8 cellular contexts compared by ENCODE assay signal in the genomic region with DNA sequence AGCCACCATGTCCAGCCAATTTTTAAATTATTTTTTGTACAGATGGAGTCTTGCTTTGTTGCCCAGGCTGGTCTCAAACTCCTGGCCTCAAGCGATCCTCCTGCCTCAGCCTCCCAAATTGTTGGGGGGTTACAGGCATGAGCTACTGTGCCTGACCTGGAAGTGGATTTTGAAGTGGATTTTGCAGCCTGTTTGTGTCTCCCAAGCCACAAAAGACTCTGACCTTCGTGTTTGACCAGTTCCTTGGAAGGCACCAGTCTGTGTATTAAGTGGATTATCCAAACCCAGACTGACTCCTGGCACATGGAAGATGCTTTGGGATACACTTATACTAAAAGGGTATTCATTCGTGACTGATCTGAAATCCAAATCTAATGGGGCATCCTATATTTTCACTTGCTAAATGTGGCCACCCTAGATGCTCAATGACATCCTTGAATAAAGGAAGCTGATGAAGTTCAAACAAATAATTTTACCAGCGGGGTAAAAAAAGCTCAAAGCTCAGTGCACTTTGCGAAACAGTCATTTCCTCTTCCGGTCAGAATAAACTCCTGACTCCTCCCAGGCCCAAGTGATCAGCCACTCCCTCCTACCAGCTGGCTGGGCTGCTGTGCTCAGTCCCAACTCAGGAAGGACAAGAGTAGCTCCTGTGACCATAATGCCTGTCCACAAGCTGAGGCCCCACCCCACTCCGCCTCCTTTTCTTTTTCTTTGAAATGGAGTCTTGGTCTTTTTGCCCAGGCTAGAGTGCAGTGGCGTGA. TPM values are rescaled to one million over a fixed set of nuclear protein-coding genes. Genes with fewer than 3 reads are reported as not detected.
DNase-seq lines count a peak whose midpoint lies in the region; ATAC-seq, FAIRE-seq and TF ChIP-seq lines count a peak whose summit lies in the region.

No MANE protein-coding gene starts in this region.

- peak; percentile 97 for FAIRE-seq in K562 (lab: Jason Lieb, UNC)

- BruUV-seq in PC-9 (replicated peaks; lab: Mats Ljungman, UMichigan) (no TSS peak), K562 (replicated peaks; lab: Mats Ljungman, UMichigan) (no TSS peak)

- H3K4me1 ChIP-seq in PC-9 (replicated peaks; ENCODE audit: insufficient read depth), result peaks cover 47% of the 10 kb centered on the region
- H3K4me1 ChIP-seq in K562 (replicated peaks in 1 of 2; ENCODE audit: control insufficient read depth in 2 of 2, insufficient read depth in 2 of 2, low read length in 2 of 2), result peaks cover 5 to 26% of the 10 kb centered on the region in 2 experiments; a peak in 3 of 5 replicates
- no peaks in the 10 kb centered on the region for H3K4me1 ChIP-seq in right lobe of liver
- no peaks in the 10 kb centered on the region for H3K4me1 ChIP-seq in urinary bladder (ENCODE audit: insufficient read depth)

- TF ChIP-seq CTCF in AG10803 (conservative IDR thresholded peaks at IDR 0.05; ENCODE audit: low read length) (no peak), PC-9 (conservative IDR thresholded peaks at IDR 0.05) (no peak), K562 (IDR thresholded peaks at IDR 0.05 in 2 of 3, conservative IDR thresholded peaks at IDR 0.05 in 1 of 3; ENCODE audit: insufficient read depth in 2 of 3, low read depth in 1 of 3, low read length in 3 of 3) (no peak), right lobe of liver (IDR thresholded peaks at IDR 0.05) (no peak)

- H3K4me3 ChIP-seq in AG10803 (ENCODE audit: low read length) (no peak overlapping the region), PC-9 (no peak overlapping the region), K562 (no peak overlapping the region; the same call in 1 of the 2 replicates), right lobe of liver (no peak overlapping the region), urinary bladder (ENCODE audit: low read depth, low read length) (no peak overlapping the region)

- no peak; the same call in 1 of the 2 replicates for TF ChIP-seq EP300 in K562 (IDR thresholded peaks at IDR 0.05; ENCODE audit: low read length)

- no peaks in the 10 kb centered on the region for H3K9me1 ChIP-seq in K562 (ENCODE audit: control insufficient read depth, insufficient read depth, low read length)

- H3K36me3 ChIP-seq in PC-9 (ENCODE audit: low read depth) (no peaks in the 10 kb centered on the region), K562 (ENCODE audit: control insufficient read depth, insufficient read depth, low read length) (no peaks in the 10 kb centered on the region), right lobe of liver (no peaks in the 10 kb centered on the region), urinary bladder (ENCODE audit: insufficient read depth) (no peaks in the 10 kb centered on the region)

- peak overlapping the region; percentile 52 for H3K27ac ChIP-seq in PC-9
- peak overlapping the region; percentile 58 for H3K27ac ChIP-seq in K562 (ENCODE audit: extremely low read depth, low read depth, low read length)
- H3K27ac ChIP-seq in right lobe of liver, result peak overlapping the region; percentile 5 to 77 (median 52)
- peak overlapping the region; percentile 61 for H3K27ac ChIP-seq in urinary bladder (ENCODE audit: low read depth)

- peak overlapping the region; percentile 41; the same call in 1 of the 2 replicates for H3K4me2 ChIP-seq in PC-9
- H3K4me2 ChIP-seq in K562 (ENCODE audit: insufficient read depth, low read length), result peak overlapping the region; percentile 50

- peak; percentile 67; the same call in 1 of the 2 replicates for TF ChIP-seq POLR2A in K562 (conservative IDR thresholded peaks at IDR 0.05)
- peak; percentile 46 for TF ChIP-seq POLR2A in right lobe of liver (IDR thresholded peaks at IDR 0.05)

- TF ChIP-seq RAD21 in K562 (CRISPR knock-in tag; conservative IDR thresholded peaks at IDR 0.05 in 1 of 2, IDR thresholded peaks at IDR 0.05 in 1 of 2), result no peak

- DNase-seq in AG10803 (ENCODE audit: low read depth) (peak; percentile 29), PC-9 (peak; percentile 56 to 60), K562 (ENCODE audit: extremely low read depth in 1 of 4, low spot score in 3 of 4) (peak; percentile 69 to 90 (median 77)), right lobe of liver (peak; percentile 66 to 75 (median 68)), NCI-H1048 (lab: John Stamatoyannopoulos, UW) (no peak)

- no peaks in the 10 kb centered on the region for H3K9me2 ChIP-seq in PC-9 (ENCODE audit: insufficient read depth)

- H3K27me3 ChIP-seq in PC-9 (ENCODE audit: insufficient read depth, low read depth) (no peaks in the 10 kb centered on the region), K562 (ENCODE audit: control insufficient read depth in 2 of 2, insufficient read depth in 2 of 2, low read length in 2 of 2) (no peaks in the 10 kb centered on the region), right lobe of liver (no peaks in the 10 kb centered on the region)

- CTCF ChIA-PET in PC-9 (lab: Charles Lee), result interaction anchor here (0.6 to 1.2 kb wide), 3 partner anchors 32 to 145 kb away, joined by 3 to 5 read pairs (median 3); a partner anchor contains a TSS
- CTCF ChIA-PET in K562 (lab: Yijun Ruan, JAX; ENCODE audit: low intra/inter-chr PET ratio), result no interaction called here

- peak; percentile 75 for ATAC-seq in GM18517 (IDR thresholded peaks at IDR 0.05; ENCODE audit: unreplicated experiment)
- peak; percentile 65 for ATAC-seq in HG03064 (IDR thresholded peaks at IDR 0.05; ENCODE audit: low read depth, unreplicated experiment)
- ATAC-seq in K562, result peak; percentile 98
- peak; percentile 87 to 94 (median 94) for ATAC-seq in right lobe of liver

- 15% methylated on average over 8 of the region's 8 CpGs for WGBS in K562 (ENCODE audit: insufficient coverage, low coverage, missing lambda C conversion rate)
- 52% methylated on average over 5 of the region's 8 CpGs for WGBS in right lobe of liver (ENCODE audit: insufficient coverage, low coverage, low lambda C conversion rate, missing lambda C conversion rate)
- 57% methylated on average over 8 of the region's 8 CpGs for WGBS in urinary bladder

- peak overlapping the region; percentile 72 for H2AFZ ChIP-seq in PC-9
- H2AFZ ChIP-seq in K562 (ENCODE audit: low read depth, low read length), result peak overlapping the region; percentile 79

- H3K79me2 ChIP-seq in PC-9 (ENCODE audit: low read depth) (no peaks in the 10 kb centered on the region), K562 (ENCODE audit: control insufficient read depth, insufficient read depth, low read length) (no peaks in the 10 kb centered on the region)

- POLR2A ChIA-PET in PC-9 (lab: Charles Lee; ENCODE audit: unreplicated experiment), result interaction anchor here (0.6 to 0.7 kb wide), 4 partner anchors 12 to 58 kb away, joined by 3 to 4 read pairs (median 3); a partner anchor contains a TSS
- POLR2A ChIA-PET in K562 (lab: Yijun Ruan, JAX), result interaction anchor here (0.6 to 1.5 kb wide), 12 partner anchors 8 to 164 kb away, joined by 3 to 9 read pairs (median 4); a partner anchor contains a TSS

- in situ Hi-C loops in K562 (cut with MboI), result no loop called here

- peak overlapping the region; percentile 35 to 37; a peak in 3 of 4 replicates for H3K9ac ChIP-seq in K562 (ENCODE audit: insufficient read depth in 1 of 2, low read depth in 2 of 2, low read length in 2 of 2)

- intact Hi-C loops in PC-9 (cut with micrococcal nuclease; ENCODE audit: unreplicated experiment) (no loop called here), K562 (cut with micrococcal nuclease) (no loop called here), right lobe of liver (cut with DNase I) (no loop called here)

- H3K9me3 ChIP-seq in PC-9 (ENCODE audit: insufficient read depth, low read depth), result no peaks in the 10 kb centered on the region
- no peaks in the 10 kb centered on the region for H3K9me3 ChIP-seq in K562 (replicated peaks; ENCODE audit: control insufficient read depth, insufficient read depth, low read depth, low read length)
- H3K9me3 ChIP-seq in right lobe of liver, result no peaks in the 10 kb centered on the region

- H4K20me1 ChIP-seq in PC-9 (ENCODE audit: insufficient read depth), result no peaks in the 10 kb centered on the region
- H4K20me1 ChIP-seq in K562 (replicated peaks; ENCODE audit: control insufficient read depth, insufficient read depth, low read length), result no peaks in the 10 kb centered on the region

- peaks cover 36% of the 10 kb centered on the region for H3F3A ChIP-seq in PC-9 (ENCODE audit: insufficient read depth, low read depth)

RNA-seq across cellular contexts. Expression of a gene that starts 32.6 kb away (rescaled TPM):
- total RNA-seq in PC-9 (2021) (97.8 and 129 TPM in 2 replicates), K562 (2014; rRNA removed) (114 and 141 TPM in 2 replicates), K562 (2014; rRNA removed; fragmentation: Illumina TruSeq; extraction: Trizol) (36.3 and 39.2 TPM in 2 replicates), K562 (2015; rRNA removed; fragmentation: Illumina TruSeq; extraction: Trizol) (61.2 and 65.5 TPM in 2 replicates), K562 (2021) (215 and 226 TPM in 2 replicates), right lobe of liver (10 to 100 TPM; 23.9 to 59.6 (median 39.2) TPM), urinary bladder (15.8 TPM)
- total RNA-seq in K562 (2011; cell fraction: chromatin; rRNA removed; ENCODE audit: low replicate concordance), result 64.2 and 71.9 TPM in 2 replicates
- 40.3 and 42.0 TPM in 2 replicates for total RNA-seq in K562 (2011; cell fraction: nucleolus; rRNA removed)
- 44.1 and 58.8 TPM in 2 replicates for total RNA-seq in K562 (2011; cell fraction: nucleoplasm; rRNA removed)
- polyA plus RNA-seq in K562 (2011; rRNA removed) (25.4 and 33.0 TPM in 2 replicates), K562 (2014; fragmentation: Illumina TruSeq; extraction: Trizol) (44.2 and 80.9 TPM in 2 replicates), K562 (2014; fragmentation: Nextera tagmentation; extraction: Ambion mirVana) (1 to 10 TPM; 2.4 to 5.1 TPM), K562 (2014; rRNA removed) (88.4 and 112 TPM in 2 replicates), urinary bladder (22.9 TPM)
- 21.1 and 45.0 TPM in 2 replicates for polyA plus RNA-seq in K562 (2011; cell fraction: cytosol; rRNA removed)
- polyA plus RNA-seq in K562 (2011; cell fraction: nucleus; rRNA removed), result 23.6 and 33.3 TPM in 2 replicates
- polyA plus RNA-seq in K562 (2012), result 44.9 and 60.8 TPM in 2 replicates
- polyA minus RNA-seq in K562 (2011; rRNA and poly(A)+ RNA removed), result 33.1 and 40.4 TPM in 2 replicates
- polyA minus RNA-seq in K562 (2011; cell fraction: cytosol; rRNA and poly(A)+ RNA removed), result 55.4 and 91.3 TPM in 2 replicates
- 12.5 and 17.4 TPM in 2 replicates for polyA minus RNA-seq in K562 (2011; cell fraction: nucleus; rRNA and poly(A)+ RNA removed)

RNA-seq across cellular contexts. Expression of a gene that starts 52.2 kb away (rescaled TPM):
- total RNA-seq in PC-9 (2021) (46.1 and 55.2 TPM in 2 replicates), K562 (2014; rRNA removed) (21.1 and 24.1 TPM in 2 replicates), K562 (2014; rRNA removed; fragmentation: Illumina TruSeq; extraction: Trizol) (10.0 and 12.0 TPM in 2 replicates), K562 (2015; rRNA removed; fragmentation: Illumina TruSeq; extraction: Trizol) (17.2 and 17.8 TPM in 2 replicates), K562 (2021) (43.4 and 48.1 TPM in 2 replicates), right lobe of liver (10 to 100 TPM; 10.4 to 30.4 (median 19.3) TPM), urinary bladder (31.7 TPM)
- total RNA-seq in K562 (2011; cell fraction: chromatin; rRNA removed; ENCODE audit: low replicate concordance), result 132 and 299 TPM in 2 replicates
- total RNA-seq in K562 (2011; cell fraction: nucleolus; rRNA removed), result 154 and 168 TPM in 2 replicates
- total RNA-seq in K562 (2011; cell fraction: nucleoplasm; rRNA removed), result 141 and 151 TPM in 2 replicates
- polyA plus RNA-seq in K562 (2011; rRNA removed) (21.0 and 34.2 TPM in 2 replicates), K562 (2014; fragmentation: Illumina TruSeq; extraction: Trizol) (19.4 and 22.5 TPM in 2 replicates), K562 (2014; fragmentation: Nextera tagmentation; extraction: Ambion mirVana) (1 to 10 TPM; 1.2 to 1.4 TPM), K562 (2014; rRNA removed) (27.4 and 31.4 TPM in 2 replicates), urinary bladder (34.6 TPM)
- polyA plus RNA-seq in K562 (2011; cell fraction: cytosol; rRNA removed), result 25.3 and 40.5 TPM in 2 replicates
- 83.2 and 123 TPM in 2 replicates for polyA plus RNA-seq in K562 (2011; cell fraction: nucleus; rRNA removed)
- 30.0 and 42.5 TPM in 2 replicates for polyA plus RNA-seq in K562 (2012)
- polyA minus RNA-seq in K562 (2011; rRNA and poly(A)+ RNA removed), result 23.0 and 45.7 TPM in 2 replicates
- polyA minus RNA-seq in K562 (2011; cell fraction: cytosol; rRNA and poly(A)+ RNA removed), result 28.1 and 43.8 TPM in 2 replicates
- 55.9 and 63.5 TPM in 2 replicates for polyA minus RNA-seq in K562 (2011; cell fraction: nucleus; rRNA and poly(A)+ RNA removed)

RNA-seq across cellular contexts. Expression of a gene that starts 52.5 kb away (rescaled TPM):
- 39.9 and 56.7 TPM in 2 replicates for total RNA-seq in PC-9 (2021)
- total RNA-seq in K562 (2011; cell fraction: chromatin; rRNA removed; ENCODE audit: low replicate concordance), result 90.2 and 178 TPM in 2 replicates
- 124 and 128 TPM in 2 replicates for total RNA-seq in K562 (2011; cell fraction: nucleolus; rRNA removed)
- total RNA-seq in K562 (2011; cell fraction: nucleoplasm; rRNA removed), result 77.5 and 85.2 TPM in 2 replicates
- 40.4 and 44.6 TPM in 2 replicates for total RNA-seq in K562 (2014; rRNA removed)
- total RNA-seq in K562 (2014; rRNA removed; fragmentation: Illumina TruSeq; extraction: Trizol), result 16.8 and 17.9 TPM in 2 replicates
- 32.4 and 34.3 TPM in 2 replicates for total RNA-seq in K562 (2015; rRNA removed; fragmentation: Illumina TruSeq; extraction: Trizol)
- total RNA-seq in K562 (2021), result 45.0 and 53.3 TPM in 2 replicates
- 28.5 and 30.6 TPM in 2 replicates for polyA plus RNA-seq in K562 (2011; rRNA removed)
- 20.8 and 33.6 TPM in 2 replicates for polyA plus RNA-seq in K562 (2011; cell fraction: cytosol; rRNA removed)
- polyA plus RNA-seq in K562 (2011; cell fraction: nucleus; rRNA removed), result 96.6 and 109 TPM in 2 replicates
- polyA plus RNA-seq in K562 (2012), result 43.7 and 43.9 TPM in 2 replicates
- 35.0 and 36.7 TPM in 2 replicates for polyA plus RNA-seq in K562 (2014; fragmentation: Illumina TruSeq; extraction: Trizol)
- polyA plus RNA-seq in K562 (2014; fragmentation: Nextera tagmentation; extraction: Ambion mirVana), result 1 to 10 TPM; 1.0 to 1.9 TPM
- polyA plus RNA-seq in K562 (2014; rRNA removed), result 41.0 and 48.9 TPM in 2 replicates
- 19.3 and 21.7 TPM in 2 replicates for polyA minus RNA-seq in K562 (2011; rRNA and poly(A)+ RNA removed)
- polyA minus RNA-seq in K562 (2011; cell fraction: cytosol; rRNA and poly(A)+ RNA removed), result 21.6 and 25.8 TPM in 2 replicates
- polyA minus RNA-seq in K562 (2011; cell fraction: nucleus; rRNA and poly(A)+ RNA removed), result 28.8 and 51.3 TPM in 2 replicates
- total RNA-seq in right lobe of liver, result 10 to 100 TPM; 19.7 to 25.9 (median 23.6) TPM
- 13.5 TPM for total RNA-seq in urinary bladder
- polyA plus RNA-seq in urinary bladder, result 34.7 TPM
